Comparison of ENCODE assay signal across 1 cellular context in the genomic region with DNA sequence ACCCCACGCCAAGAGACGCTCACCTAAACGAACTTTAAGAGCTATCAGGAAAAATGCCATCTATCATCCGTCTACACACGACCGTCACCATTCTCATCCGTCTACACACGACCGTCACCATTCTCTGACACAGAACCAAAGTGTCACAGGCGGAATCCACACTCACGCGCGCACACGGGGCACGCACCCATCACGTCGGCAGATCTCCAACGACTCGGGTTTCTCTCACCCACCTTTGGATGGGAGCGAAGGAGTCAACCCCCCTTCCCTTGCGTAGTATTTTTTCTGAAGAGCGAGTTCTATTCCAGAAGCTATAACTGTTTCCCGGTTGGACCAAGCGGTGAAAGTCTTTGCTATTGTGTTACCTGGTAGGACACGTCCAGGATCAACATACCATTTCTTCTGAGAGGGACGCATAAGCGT.
TF ChIP-seq lines count a peak whose summit lies in the region.

No MANE protein-coding gene starts in this region.

TF ChIP-seq in HCT116, 20 proteins besides CTCF, POLR2A, EP300 and RAD21 (continued from another document):
- TF ChIP-seq, protein P1, sequence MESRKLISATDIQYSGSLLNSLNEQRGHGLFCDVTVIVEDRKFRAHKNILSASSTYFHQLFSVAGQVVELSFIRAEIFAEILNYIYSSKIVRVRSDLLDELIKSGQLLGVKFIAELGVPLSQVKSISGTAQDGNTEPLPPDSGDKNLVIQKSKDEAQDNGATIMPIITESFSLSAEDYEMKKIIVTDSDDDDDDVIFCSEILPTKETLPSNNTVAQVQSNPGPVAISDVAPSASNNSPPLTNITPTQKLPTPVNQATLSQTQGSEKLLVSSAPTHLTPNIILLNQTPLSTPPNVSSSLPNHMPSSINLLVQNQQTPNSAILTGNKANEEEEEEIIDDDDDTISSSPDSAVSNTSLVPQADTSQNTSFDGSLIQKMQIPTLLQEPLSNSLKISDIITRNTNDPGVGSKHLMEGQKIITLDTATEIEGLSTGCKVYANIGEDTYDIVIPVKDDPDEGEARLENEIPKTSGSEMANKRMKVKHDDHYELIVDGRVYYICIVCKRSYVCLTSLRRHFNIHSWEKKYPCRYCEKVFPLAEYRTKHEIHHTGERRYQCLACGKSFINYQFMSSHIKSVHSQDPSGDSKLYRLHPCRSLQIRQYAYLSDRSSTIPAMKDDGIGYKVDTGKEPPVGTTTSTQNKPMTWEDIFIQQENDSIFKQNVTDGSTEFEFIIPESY (IDR thresholded peaks at IDR 0.05; ENCODE audit: extremely low read depth, insufficient replicate concordance, low read length): no peak
- TF ChIP-seq ELF1 (IDR thresholded peaks at IDR 0.05; ENCODE audit: borderline replicate concordance, low read depth): no peak
- TF ChIP-seq TCF7L2 (IDR thresholded peaks at IDR 0.05; ENCODE audit: borderline replicate concordance, extremely low read depth, insufficient read depth, insufficient read length): no peak
- no peak for TF ChIP-seq YY1 (IDR thresholded peaks at IDR 0.05; ENCODE audit: extremely low read depth, insufficient replicate concordance, low read depth, low read length)
- TF ChIP-seq POLR2AphosphoS5 (IDR thresholded peaks at IDR 0.05; ENCODE audit: low read depth, low read length): no peak
- TF ChIP-seq SRF (IDR thresholded peaks at IDR 0.05; ENCODE audit: low read depth): no peak
- TF ChIP-seq, protein P2, sequence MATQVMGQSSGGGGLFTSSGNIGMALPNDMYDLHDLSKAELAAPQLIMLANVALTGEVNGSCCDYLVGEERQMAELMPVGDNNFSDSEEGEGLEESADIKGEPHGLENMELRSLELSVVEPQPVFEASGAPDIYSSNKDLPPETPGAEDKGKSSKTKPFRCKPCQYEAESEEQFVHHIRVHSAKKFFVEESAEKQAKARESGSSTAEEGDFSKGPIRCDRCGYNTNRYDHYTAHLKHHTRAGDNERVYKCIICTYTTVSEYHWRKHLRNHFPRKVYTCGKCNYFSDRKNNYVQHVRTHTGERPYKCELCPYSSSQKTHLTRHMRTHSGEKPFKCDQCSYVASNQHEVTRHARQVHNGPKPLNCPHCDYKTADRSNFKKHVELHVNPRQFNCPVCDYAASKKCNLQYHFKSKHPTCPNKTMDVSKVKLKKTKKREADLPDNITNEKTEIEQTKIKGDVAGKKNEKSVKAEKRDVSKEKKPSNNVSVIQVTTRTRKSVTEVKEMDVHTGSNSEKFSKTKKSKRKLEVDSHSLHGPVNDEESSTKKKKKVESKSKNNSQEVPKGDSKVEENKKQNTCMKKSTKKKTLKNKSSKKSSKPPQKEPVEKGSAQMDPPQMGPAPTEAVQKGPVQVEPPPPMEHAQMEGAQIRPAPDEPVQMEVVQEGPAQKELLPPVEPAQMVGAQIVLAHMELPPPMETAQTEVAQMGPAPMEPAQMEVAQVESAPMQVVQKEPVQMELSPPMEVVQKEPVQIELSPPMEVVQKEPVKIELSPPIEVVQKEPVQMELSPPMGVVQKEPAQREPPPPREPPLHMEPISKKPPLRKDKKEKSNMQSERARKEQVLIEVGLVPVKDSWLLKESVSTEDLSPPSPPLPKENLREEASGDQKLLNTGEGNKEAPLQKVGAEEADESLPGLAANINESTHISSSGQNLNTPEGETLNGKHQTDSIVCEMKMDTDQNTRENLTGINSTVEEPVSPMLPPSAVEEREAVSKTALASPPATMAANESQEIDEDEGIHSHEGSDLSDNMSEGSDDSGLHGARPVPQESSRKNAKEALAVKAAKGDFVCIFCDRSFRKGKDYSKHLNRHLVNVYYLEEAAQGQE (IDR thresholded peaks at IDR 0.05; ENCODE audit: low read depth): no peak
